8 cellular contexts compared by ENCODE assay signal in genomic region chr2:169247231-169247630, GRCh38.
"Had no signal": no experiment of that assay in that cellular context is flagged by ENCODE, and none has a peak within 500 bp of the region (broad histone marks: within the 10 kb centered on the region; RNA-seq: fewer than 3 reads in every experiment).

No MANE protein-coding gene starts in this region.

- H3K4me3 ChIP-seq: GM23248, K562 had no signal

- ATAC-seq: K562 had no signal

- H3K4me3 Mint-ChIP-seq: H9 had no signal

- H3K9me3 Mint-ChIP-seq: H9 had no signal

- H3K27ac Mint-ChIP-seq: H9 had no signal

- DNase-seq: GM23248, GOT3, H9, HCEC 1CT, IMR-90, Kasumi-1, KG1 had no signal
